13 cellular contexts compared by ENCODE assay signal in genomic region chr13:44249439-44249838, GRCh38.
DNase-seq lines count a peak whose midpoint lies in the region; ATAC-seq, FAIRE-seq and TF ChIP-seq lines count a peak whose summit lies in the region.
"Had no signal": no experiment of that assay in that cellular context is flagged by ENCODE, and none has a peak within 500 bp of the region (broad histone marks: within the 10 kb centered on the region; RNA-seq: fewer than 3 reads in every experiment).

No MANE protein-coding gene starts in this region.

- FAIRE-seq in endometrium (lab: Jason Lieb, UNC) = peak; percentile 18
- FAIRE-seq: GM18507 had no signal

- no peaks in the 10 kb centered on the region for H3K9me3 ChIP-seq in muscle layer of colon (ENCODE audit: low read length)
- H3K9me3 ChIP-seq in vagina = no peaks in the 10 kb centered on the region

- H3K4me3 ChIP-seq in muscle layer of colon (ENCODE audit: low read depth in 1 of 2, low read length in 2 of 2) = peak overlapping the region; percentile 18 to 30
- H3K4me3 ChIP-seq in vagina = no peak overlapping the region

- no peak for TF ChIP-seq CTCF in vagina (IDR thresholded peaks at IDR 0.05)

- no peak overlapping the region for H3K9ac ChIP-seq in muscle layer of colon (ENCODE audit: low read length)

- H3K36me3 ChIP-seq in muscle layer of colon (ENCODE audit: insufficient read depth, low read length) (no peaks in the 10 kb centered on the region), vagina (no peaks in the 10 kb centered on the region)

- H3K27ac ChIP-seq in muscle layer of colon (ENCODE audit: low read depth, low read length) = peak overlapping the region; percentile 80
- peak overlapping the region; percentile 81 for H3K27ac ChIP-seq in vagina

- H3K27me3 ChIP-seq in muscle layer of colon (ENCODE audit: control insufficient read depth in 1 of 2, insufficient read depth in 2 of 2, low read length in 2 of 2) (no peaks in the 10 kb centered on the region), vagina (no peaks in the 10 kb centered on the region)

- peak; percentile 12 for DNase-seq in NCI-H2107 treated with DMSO at 0.1 percent for 48 hours (lab: John Stamatoyannopoulos, UW; ENCODE audit: unreplicated experiment)
- DNase-seq in NCI-H2107 (lab: John Stamatoyannopoulos, UW) = no peak
- no peak for DNase-seq in vagina (ENCODE audit: extremely low spot score in 2 of 2)
- no peak for DNase-seq in HPDE6-E6E7 (ENCODE audit: extremely low spot score)
- DNase-seq: 8988T; activated gamma-delta T cell treated with Interleukin-2 at 50 U/mL for 16 hours; NCI-H1417 treated with DMSO at 0.1 percent for 48 hours; stimulated activated CD4-positive, alpha-beta T cell treated with anti-CD3 and anti-CD28 coated beads, Interleukin-1b, Interleukin-23, amount 100 ng/mL, for 48 hours had no signal

- intact Hi-C loops in vagina (cut with DNase I) = no loop called here

- TF ChIP-seq POLR2A in vagina (IDR thresholded peaks at IDR 0.05) = no peak

- ATAC-seq in GM21515 (IDR thresholded peaks at IDR 0.05; ENCODE audit: unreplicated experiment) (no peak), HG02759 (IDR thresholded peaks at IDR 0.05; ENCODE audit: unreplicated experiment) (no peak)

- H3K4me1 ChIP-seq in muscle layer of colon (ENCODE audit: insufficient read depth, low read length) (peaks cover 30% of the 10 kb centered on the region), vagina (peaks cover 27% of the 10 kb centered on the region)

Comparison
In these comparisons a context has a peak if more than half of its experiments do, and no peak if none do; other contexts are left out.
1. H3K4me3 ChIP-seq: peak in muscle layer of colon (2 of 2); none in vagina (0 of 2).